16 cellular contexts compared by ENCODE assay signal in the genomic region with DNA sequence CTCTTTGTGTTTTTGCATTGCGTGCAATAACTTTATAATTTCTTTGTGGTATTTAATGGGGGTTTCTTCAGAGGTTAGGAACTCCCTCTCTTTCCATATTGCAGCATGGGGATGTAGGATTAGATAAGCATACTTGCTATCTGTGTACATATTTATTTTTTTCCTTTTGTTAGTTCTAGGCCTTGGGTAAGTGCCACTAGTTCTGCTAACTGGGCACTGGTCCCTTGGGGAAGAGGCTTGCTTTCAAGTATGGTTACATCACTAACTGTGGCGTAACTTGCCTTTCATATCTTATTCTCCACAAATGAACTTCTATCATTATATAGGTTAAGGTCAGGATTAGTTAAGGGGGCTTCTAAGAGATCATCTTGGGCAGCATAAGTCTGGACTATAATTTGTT. TPM values are rescaled to one million over a fixed set of nuclear protein-coding genes. Genes with fewer than 3 reads are reported as not detected.
A peak's percentile ranks its signal among the peaks of the same experiment; 100 is the strongest.
DNase-seq lines count a peak whose midpoint lies in the region; ATAC-seq and TF ChIP-seq lines count a peak whose summit lies in the region.
"Had no signal": no experiment of that assay in that cellular context is flagged by ENCODE, and none has a peak within 500 bp of the region (broad histone marks: within the 10 kb centered on the region; RNA-seq: fewer than 3 reads in every experiment).

No MANE protein-coding gene starts in this region.

- no peak for TF ChIP-seq CTCF in A673 (conservative IDR thresholded peaks at IDR 0.05; ENCODE audit: low read depth, low read length)
- no peak for TF ChIP-seq CTCF in right lobe of liver (IDR thresholded peaks at IDR 0.05)

- BruUV-seq in A673 (replicated peaks; lab: Mats Ljungman, UMichigan) = no TSS peak

- intact Hi-C loops in A673 (cut with micrococcal nuclease; ENCODE audit: unreplicated experiment) (no loop called here), right lobe of liver (cut with DNase I) (no loop called here), right cardiac atrium (cut with DNase I) (no loop called here)

- H3K4me3 ChIP-seq in A673 (ENCODE audit: low read depth, low read length, poor library complexity, severe bottlenecking) = no peak overlapping the region
- no peak overlapping the region for H3K4me3 ChIP-seq in right lobe of liver
- H3K4me3 ChIP-seq in right cardiac atrium (ENCODE audit: low read length) = no peak overlapping the region
- H3K4me3 ChIP-seq: GM23248, HAP-1, K562 had no signal

- 47% methylated on average over 2 of the region's 2 CpGs for WGBS in right lobe of liver (ENCODE audit: insufficient coverage, low coverage, low lambda C conversion rate, missing lambda C conversion rate)
- WGBS in right cardiac atrium = 84% methylated on average over 2 of the region's 2 CpGs

- CTCF ChIA-PET in A673 (lab: Charles Lee) = no interaction called here

- H3K4me1 ChIP-seq in A673 (ENCODE audit: insufficient read depth, low read length, poor library complexity, severe bottlenecking) (no peaks in the 10 kb centered on the region), right lobe of liver (peaks cover 0 to 20% (median 3%) of the 10 kb centered on the region in 4 donors), right cardiac atrium (ENCODE audit: control insufficient read depth, insufficient read depth, low read length) (no peaks in the 10 kb centered on the region)
- H3K4me1 ChIP-seq: HAP-1 had no signal

- no peaks in the 10 kb centered on the region for H3K36me3 ChIP-seq in A673 (ENCODE audit: insufficient read depth, low read length, poor library complexity, severe bottlenecking)
- H3K36me3 ChIP-seq in right lobe of liver = no peaks in the 10 kb centered on the region
- H3K36me3 ChIP-seq: HAP-1 had no signal

- H3K27me3 ChIP-seq in A673 (replicated peaks; ENCODE audit: insufficient read depth, low read depth, low read length, poor library complexity) = no peaks in the 10 kb centered on the region
- H3K27me3 ChIP-seq in right lobe of liver = no peaks in the 10 kb centered on the region
- no peaks in the 10 kb centered on the region for H3K27me3 ChIP-seq in right cardiac atrium (ENCODE audit: control insufficient read depth, insufficient read depth)

- DNase-seq in A673 (ENCODE audit: low spot score) (peak; percentile 2), DMS53 (lab: John Stamatoyannopoulos, UW) (peak; percentile 89), OCI-M1 (lab: John Stamatoyannopoulos, UW) (peak; percentile 47), right lobe of liver (peak in 2 of 3 donors; percentile 57 to 59), HK-2 (ENCODE audit: unreplicated experiment) (no peak), globus pallidus (ENCODE audit: low spot score) (no peak), right cardiac atrium (no peak)
- DNase-seq: AML-193; CD4-positive, alpha-beta T cell; GM23248; IMR-90 had no signal

- H3K27ac ChIP-seq in A673 (ENCODE audit: low read depth, low read length, poor library complexity, severe bottlenecking) (no peak overlapping the region), right lobe of liver (peak overlapping the region in 1 of 3 donors; percentile 72), right cardiac atrium (ENCODE audit: low read length) (no peak overlapping the region)
- H3K27ac ChIP-seq: C4-2B, GM23248, HL-60 had no signal

- H3K9me3 ChIP-seq in A673 (ENCODE audit: low read depth, low read length, poor library complexity, severe bottlenecking) (no peaks in the 10 kb centered on the region), right lobe of liver (no peaks in the 10 kb centered on the region), right cardiac atrium (ENCODE audit: control insufficient read depth, low read length) (no peaks in the 10 kb centered on the region)
- H3K9me3 ChIP-seq: HAP-1 had no signal

- TF ChIP-seq POLR2A in right lobe of liver (IDR thresholded peaks at IDR 0.05) = no peak

- ATAC-seq in right lobe of liver (peak in 2 of 4 donors; percentile 50 to 67), right cardiac atrium (no peak)
- ATAC-seq: K562 had no signal

- POLR2A ChIA-PET in A673 (lab: Charles Lee; ENCODE audit: low non-redundant PET) = no interaction called here

RNA-seq across cellular contexts. Expression of a gene that starts 31.5 kb away (rescaled TPM):
- total RNA-seq in A673 (2021) (not detected in 2 replicates), right lobe of liver (100 to 1,000 TPM in 2 of 6 experiments, 10 to 100 TPM in 4; 21.3 to 245 (median 65.4) TPM), right cardiac atrium (not detected)
- polyA plus RNA-seq in right cardiac atrium = not detected
- total RNA-seq: CD4-positive, alpha-beta T cell; GM23248; IMR-90; K562 had no signal
- polyA plus RNA-seq: BJ, GM23248, IMR-90, K562 had no signal

Comparison
In these comparisons a context has a peak if more than half of its experiments do, and no peak if none do; other contexts are left out.
1. DNase-seq: peak in A673 (single experiment), DMS53 (single experiment), OCI-M1 (single experiment) and right lobe of liver (2 of 3); none in HK-2 (single experiment), globus pallidus (single experiment) and right cardiac atrium (0 of 3).
2. RNA of a gene that starts 31.5 kb away (total RNA-seq): 21.3 to 245 TPM in right lobe of liver; not detected in A673 and not detected in right cardiac atrium; every median in the first group is over 10 times any median in the second.